11 cellular contexts compared by ENCODE assay signal in the genomic region with DNA sequence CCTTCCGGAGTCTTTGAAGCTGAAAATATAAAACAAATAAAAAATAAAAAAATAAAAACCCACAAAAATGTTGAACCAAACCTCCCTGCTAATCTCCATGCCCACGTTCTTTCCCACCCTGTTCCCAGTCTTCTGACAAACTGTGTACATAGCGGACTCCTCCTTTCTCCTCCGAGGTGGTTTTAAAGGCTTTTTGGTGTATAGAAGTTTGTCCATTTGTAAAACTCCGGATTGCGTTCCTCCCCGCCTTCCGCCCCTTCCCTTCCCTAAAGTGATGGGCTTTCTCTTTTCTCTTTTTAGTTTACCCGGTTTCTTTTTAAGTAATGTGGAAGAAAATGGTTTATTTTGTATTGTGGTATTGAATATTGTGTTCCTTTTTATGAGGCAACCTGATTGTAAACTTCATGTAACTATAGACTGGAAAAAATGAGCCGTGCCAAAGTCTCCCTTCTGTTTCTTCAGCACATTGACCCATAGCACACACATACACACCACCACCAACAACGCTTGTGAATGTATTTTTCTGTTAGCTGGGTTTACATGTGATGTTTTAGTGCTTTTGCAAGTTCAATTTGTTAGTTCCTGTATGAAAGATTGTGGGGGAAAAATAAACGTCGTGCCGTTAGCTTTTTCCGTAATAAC. TPM values are rescaled to one million over a fixed set of nuclear protein-coding genes. Genes with fewer than 3 reads are reported as not detected.
A peak's percentile ranks its signal among the peaks of the same experiment; 100 is the strongest.
DNase-seq lines count a peak whose midpoint lies in the region; ATAC-seq and TF ChIP-seq lines count a peak whose summit lies in the region.
"Had no signal": no experiment of that assay in that cellular context is flagged by ENCODE, and none has a peak within 500 bp of the region (broad histone marks: within the 10 kb centered on the region; RNA-seq: fewer than 3 reads in every experiment).

No MANE protein-coding gene starts in this region.

- in situ Hi-C loops in mammary epithelial cell (cut with MboI; ENCODE audit: low sequenced_read_pairs in 2 of 2), result no loop called here

- H3K4me1 ChIP-seq in mammary epithelial cell (ENCODE audit: insufficient read depth, low read length) (peaks cover 6% of the 10 kb centered on the region), body of pancreas (peaks cover 29% of the 10 kb centered on the region)

- intact Hi-C loops in MCF 10A (cut with micrococcal nuclease), result no loop called here
- intact Hi-C loops in mammary epithelial cell (cut with micrococcal nuclease), result loop anchor here (10.0 kb wide), 1 partner anchor 119 kb away; no protein-coding TSS in a partner anchor
- intact Hi-C loops in body of pancreas (cut with DNase I), result no loop called here

- peaks cover 64% of the 10 kb centered on the region for H3K27me3 ChIP-seq in mammary epithelial cell (ENCODE audit: insufficient read depth, low read length)
- peaks cover 6 to 89% of the 10 kb centered on the region in 2 donors for H3K27me3 ChIP-seq in body of pancreas

- WGBS in mammary epithelial cell (ENCODE audit: low coverage, missing lambda C conversion rate), result 50% methylated on average over 15 of the region's 15 CpGs
- 25 to 26% methylated on average over 15 of the region's 15 CpGs for WGBS in body of pancreas, 2 donors

- DNase-seq in MCF 10A (ENCODE audit: unreplicated experiment) (no peak), mammary epithelial cell (no peak), body of pancreas (no peak)
- no peak for DNase-seq in activated CD4-positive, alpha-beta memory T cell treated with anti-CD3 and anti-CD28 coated beads, Interleukin-2, amount 10 ng/mL, durations not matched to agents 7 days and 5 days
- DNase-seq: lower lobe of right lung, SIG-M5 had no signal

- no peak overlapping the region for H3K4me3 Mint-ChIP-seq in MCF 10A (ENCODE audit: unreplicated experiment)
- H3K4me3 Mint-ChIP-seq in activated CD4-positive, alpha-beta memory T cell treated with anti-CD3 and anti-CD28 coated beads, Interleukin-2, amount 10 ng/mL, durations not matched to agents 7 days and 5 days, result peak overlapping the region; percentile 21

- POLR2A ChIA-PET in MCF 10A (lab: Yijun Ruan, JAX), result no interaction called here
- POLR2A ChIA-PET in activated CD4-positive, alpha-beta memory T cell treated with anti-CD3 and anti-CD28 coated beads, Interleukin-2, amount 10 ng/mL, durations not matched to agents 7 days and 5 days (lab: Charles Lee), result interaction anchor here (0.5 to 1.1 kb wide), 2 partner anchors 10 to 505 kb away, joined by 3 to 4 read pairs; no protein-coding TSS in a partner anchor

- CTCF ChIA-PET in MCF 10A (lab: Yijun Ruan, JAX), result interaction anchor here (0.7 to 1.2 kb wide), 3 partner anchors 17 to 113 kb away, joined by 3 to 6 read pairs (median 3); no protein-coding TSS in a partner anchor
- CTCF ChIA-PET in mammary epithelial cell (lab: Charles Lee; ENCODE audit: low non-redundant PET), result no interaction called here
- CTCF ChIA-PET in activated CD4-positive, alpha-beta memory T cell treated with anti-CD3 and anti-CD28 coated beads, Interleukin-2, amount 10 ng/mL, durations not matched to agents 7 days and 5 days (lab: Charles Lee), result interaction anchor here (1.3 kb wide), 1 partner anchor 328 kb away, joined by 3 read pairs; no protein-coding TSS in a partner anchor

- TF ChIP-seq CTCF in MCF 10A (IDR thresholded peaks at IDR 0.05; ENCODE audit: unreplicated experiment) (no peak), mammary epithelial cell (conservative IDR thresholded peaks at IDR 0.05 in 1 of 2, IDR thresholded peaks at IDR 0.05 in 1 of 2; ENCODE audit: extremely low read depth in 1 of 2, insufficient read depth in 1 of 2, low read depth in 1 of 2, low read length in 2 of 2) (no peak), body of pancreas (IDR thresholded peaks at IDR 0.05) (no peak)

- H3K79me2 ChIP-seq in mammary epithelial cell (ENCODE audit: insufficient read depth, low read length), result no peaks in the 10 kb centered on the region

- H3K27ac ChIP-seq in mammary epithelial cell (ENCODE audit: insufficient read depth, low read depth, low read length) (no peak overlapping the region), body of pancreas (no peak overlapping the region)
- H3K27ac ChIP-seq: coronary artery, lower lobe of right lung had no signal

- H3K9me3 ChIP-seq in mammary epithelial cell (replicated peaks; ENCODE audit: insufficient read depth, low read length) (peaks cover 12% of the 10 kb centered on the region), iPS-18c (ENCODE audit: control insufficient read depth, insufficient read depth, low read length) (peaks cover 5% of the 10 kb centered on the region), body of pancreas (peaks cover 0 to 4% (median 0%) of the 10 kb centered on the region in 3 donors)
- H3K9me3 ChIP-seq: lower lobe of right lung had no signal

- TF ChIP-seq POLR2A in body of pancreas (IDR thresholded peaks at IDR 0.05), result no peak

- BruUV-seq in MCF 10A (replicated peaks; lab: Mats Ljungman, UMichigan) (TSS peak; percentile 16), mammary epithelial cell (replicated peaks; lab: Mats Ljungman, UMichigan) (no TSS peak)

- peaks cover 9% of the 10 kb centered on the region for H3K4me1 Mint-ChIP-seq in MCF 10A (ENCODE audit: insufficient read depth, unreplicated experiment)
- H3K4me1 Mint-ChIP-seq in activated CD4-positive, alpha-beta memory T cell treated with anti-CD3 and anti-CD28 coated beads, Interleukin-2, amount 10 ng/mL, durations not matched to agents 7 days and 5 days, result peaks cover 37% of the 10 kb centered on the region

- H3K27me3 Mint-ChIP-seq in MCF 10A (ENCODE audit: insufficient read depth, unreplicated experiment), result no peaks in the 10 kb centered on the region
- H3K27me3 Mint-ChIP-seq in activated CD4-positive, alpha-beta memory T cell treated with anti-CD3 and anti-CD28 coated beads, Interleukin-2, amount 10 ng/mL, durations not matched to agents 7 days and 5 days, result peaks cover 77% of the 10 kb centered on the region

- H3K36me3 Mint-ChIP-seq in MCF 10A (ENCODE audit: insufficient read depth, unreplicated experiment), result peaks cover 9% of the 10 kb centered on the region
- peaks cover 27% of the 10 kb centered on the region for H3K36me3 Mint-ChIP-seq in activated CD4-positive, alpha-beta memory T cell treated with anti-CD3 and anti-CD28 coated beads, Interleukin-2, amount 10 ng/mL, durations not matched to agents 7 days and 5 days (ENCODE audit: low read depth)

- H3K9ac ChIP-seq in mammary epithelial cell (ENCODE audit: insufficient read depth, low read length), result no peak overlapping the region

- no peak overlapping the region for H3K4me2 ChIP-seq in mammary epithelial cell (ENCODE audit: insufficient read depth, low read depth, low read length)

- no peak overlapping the region for H3K4me3 ChIP-seq in mammary epithelial cell (replicated peaks in 1 of 3; ENCODE audit: insufficient read depth in 1 of 3, low read depth in 2 of 3, low read length in 3 of 3)
- peak overlapping the region; percentile 55 for H3K4me3 ChIP-seq in iPS-18c (ENCODE audit: insufficient read depth, low read depth, low read length)
- no peak overlapping the region for H3K4me3 ChIP-seq in body of pancreas
- H3K4me3 ChIP-seq: lower lobe of right lung had no signal

- no peaks in the 10 kb centered on the region for H3K9me3 Mint-ChIP-seq in MCF 10A (ENCODE audit: unreplicated experiment)
- H3K9me3 Mint-ChIP-seq in activated CD4-positive, alpha-beta memory T cell treated with anti-CD3 and anti-CD28 coated beads, Interleukin-2, amount 10 ng/mL, durations not matched to agents 7 days and 5 days, result peaks cover 2% of the 10 kb centered on the region

- no peak for ATAC-seq in GM19397 (IDR thresholded peaks at IDR 0.05; ENCODE audit: unreplicated experiment)
- no peak for ATAC-seq in HG02678 (IDR thresholded peaks at IDR 0.05; ENCODE audit: unreplicated experiment)
- no peak for ATAC-seq in HG02884 (IDR thresholded peaks at IDR 0.05; ENCODE audit: unreplicated experiment)
- ATAC-seq in body of pancreas, result no peak
- ATAC-seq: lower lobe of right lung had no signal

- H2AFZ ChIP-seq in mammary epithelial cell (ENCODE audit: low read depth, low read length), result no peak overlapping the region

- no peaks in the 10 kb centered on the region for H4K20me1 ChIP-seq in mammary epithelial cell (ENCODE audit: insufficient read depth, low read length)

- H3K36me3 ChIP-seq in mammary epithelial cell (ENCODE audit: insufficient read depth, low read length), result no peaks in the 10 kb centered on the region
- no peaks in the 10 kb centered on the region for H3K36me3 ChIP-seq in body of pancreas (replicated peaks in 1 of 2; ENCODE audit: insufficient read depth in 1 of 2, low read depth in 2 of 2)
- H3K36me3 ChIP-seq: lower lobe of right lung had no signal

- H3K27ac Mint-ChIP-seq in MCF 10A (ENCODE audit: low read depth, unreplicated experiment), result no peak overlapping the region
- peak overlapping the region; percentile 29 for H3K27ac Mint-ChIP-seq in activated CD4-positive, alpha-beta memory T cell treated with anti-CD3 and anti-CD28 coated beads, Interleukin-2, amount 10 ng/mL, durations not matched to agents 7 days and 5 days

- dilution Hi-C loops in mammary epithelial cell (cut with HindIII; ENCODE audit: low sequenced_read_pairs), result no loop called here

RNA-seq across cellular contexts. Expression of gene ZIC2, which starts 4.4 kb away (rescaled TPM):
- total RNA-seq in MCF 10A (2022) (7.0 and 8.2 TPM in 2 replicates), mammary epithelial cell (1 to 10 TPM in 1 of 2 donors, under 1 TPM in 1; under 0.01 to 3.0 TPM), body of pancreas (not detected)
- polyA plus RNA-seq in mammary epithelial cell, result 0.25 TPM
- not detected for polyA minus RNA-seq in mammary epithelial cell
- total RNA-seq in activated CD4-positive, alpha-beta memory T cell treated with anti-CD3 and anti-CD28 coated beads, Interleukin-2, amount 10 ng/mL, durations not matched to agents 7 days and 5 days, result 1 to 10 TPM in 1 of 2 experiments, under 1 TPM in 1; 0.50 to 1.0 TPM
- total RNA-seq: lower lobe of right lung had no signal

RNA-seq across cellular contexts. Expression of gene ZIC5, which starts 14.4 kb away (rescaled TPM):
- total RNA-seq in MCF 10A (2022) (not detected in 2 replicates), mammary epithelial cell (not detected), body of pancreas (not detected)
- not detected for polyA plus RNA-seq in mammary epithelial cell
- not detected for polyA minus RNA-seq in mammary epithelial cell
- total RNA-seq in activated CD4-positive, alpha-beta memory T cell treated with anti-CD3 and anti-CD28 coated beads, Interleukin-2, amount 10 ng/mL, durations not matched to agents 7 days and 5 days, result not detected
- total RNA-seq: lower lobe of right lung had no signal
